ENCODE assay signal across 20 cellular contexts in the genomic region with DNA sequence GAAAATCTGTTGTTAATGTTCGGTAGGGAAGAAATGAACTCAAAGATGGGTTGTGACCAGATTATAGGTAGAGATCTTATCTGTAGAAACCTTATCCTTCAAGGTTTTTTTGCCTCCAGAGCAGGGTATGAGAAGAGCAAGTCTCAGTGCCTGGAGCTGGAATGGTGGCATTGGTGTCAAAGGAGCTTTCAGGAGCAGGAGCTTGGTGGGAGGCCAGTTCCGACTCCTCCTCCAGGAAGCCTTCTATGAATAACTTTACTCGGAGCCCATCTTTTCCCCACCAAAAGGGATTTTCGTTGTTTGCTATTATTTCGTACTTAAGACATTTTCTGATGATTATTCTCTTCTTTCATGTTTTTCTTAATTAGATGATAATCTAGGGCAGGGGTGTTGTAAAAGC.
"Had no signal": no experiment of that assay in that cellular context is flagged by ENCODE, and none has a peak within 500 bp of the region (broad histone marks: within the 10 kb centered on the region; RNA-seq: fewer than 3 reads in every experiment).

No MANE protein-coding gene starts in this region.

- H3K27me3 Mint-ChIP-seq: activated CD4-positive, alpha-beta T cell treated with anti-CD3 and anti-CD28 coated beads for 36 hours; activated CD8-positive, alpha-beta T cell treated with anti-CD3 and anti-CD28 coated beads for 36 hours; activated naive CD8-positive, alpha-beta T cell treated with anti-CD3 and anti-CD28 coated beads for 36 hours; activated T-helper 17 cell treated with anti-CD3 and anti-CD28 coated beads, Interleukin-2, amount 50 U/mL, for 72 hours; naive B cell; stimulated activated naive CD8-positive, alpha-beta T cell treated with anti-CD3 and anti-CD28 coated beads, Interleukin-15, Interleukin-2, amounts not matched to agents 100 ng/mL and 50 ng/mL, for 24 hours; T-cell had no signal

- H3K27ac ChIP-seq: left lung, neutrophil, SK-N-MC, upper lobe of left lung had no signal

- H3K27me3 ChIP-seq: body of pancreas, gastroesophageal sphincter, heart left ventricle, left lung, neutrophil, upper lobe of left lung had no signal

- H3K27ac Mint-ChIP-seq: activated CD4-positive, alpha-beta T cell treated with anti-CD3 and anti-CD28 coated beads for 36 hours; activated CD8-positive, alpha-beta T cell treated with anti-CD3 and anti-CD28 coated beads for 36 hours; activated naive CD8-positive, alpha-beta T cell treated with anti-CD3 and anti-CD28 coated beads for 36 hours; activated T-helper 17 cell treated with anti-CD3 and anti-CD28 coated beads, Interleukin-2, amount 50 U/mL, for 72 hours; stimulated activated naive CD8-positive, alpha-beta T cell treated with anti-CD3 and anti-CD28 coated beads, Interleukin-15, Interleukin-2, amounts not matched to agents 100 ng/mL and 50 ng/mL, for 24 hours; T-cell; WTC11 had no signal

- DNase-seq: activated CD4-positive, alpha-beta T cell treated with anti-CD3 and anti-CD28 coated beads for 36 hours; activated CD8-positive, alpha-beta T cell treated with anti-CD3 and anti-CD28 coated beads for 36 hours; activated naive CD4-positive, alpha-beta T cell; activated naive CD8-positive, alpha-beta T cell treated with anti-CD3 and anti-CD28 coated beads for 36 hours; activated T-cell treated with anti-CD3 and anti-CD28 coated beads, Interleukin-2, amount 50 U/mL, for 1 hour; caudate nucleus; effector CD4-positive, alpha-beta T cell; heart left ventricle; left lung; naive B cell; stimulated activated CD4-positive, alpha-beta T cell treated with anti-CD3 and anti-CD28 coated beads, Interleukin-2, amount 100 ng/mL, for 24 hours; T-cell; upper lobe of left lung had no signal

- ATAC-seq: activated CD4-positive, alpha-beta T cell treated with anti-CD3 and anti-CD28 coated beads for 36 hours; activated CD8-positive, alpha-beta T cell treated with anti-CD3 and anti-CD28 coated beads for 36 hours; T-cell; WTC11 had no signal

- H3K4me3 Mint-ChIP-seq: activated CD4-positive, alpha-beta T cell treated with anti-CD3 and anti-CD28 coated beads for 36 hours; activated CD8-positive, alpha-beta T cell treated with anti-CD3 and anti-CD28 coated beads for 36 hours; activated naive CD8-positive, alpha-beta T cell treated with anti-CD3 and anti-CD28 coated beads for 36 hours; activated T-helper 17 cell treated with anti-CD3 and anti-CD28 coated beads, Interleukin-2, amount 50 U/mL, for 72 hours; naive B cell; stimulated activated naive CD8-positive, alpha-beta T cell treated with anti-CD3 and anti-CD28 coated beads, Interleukin-15, Interleukin-2, amounts not matched to agents 100 ng/mL and 50 ng/mL, for 24 hours; T-cell; WTC11 had no signal

- H3K4me1 Mint-ChIP-seq: activated CD4-positive, alpha-beta T cell treated with anti-CD3 and anti-CD28 coated beads for 36 hours; activated naive CD8-positive, alpha-beta T cell treated with anti-CD3 and anti-CD28 coated beads for 36 hours; activated T-helper 17 cell treated with anti-CD3 and anti-CD28 coated beads, Interleukin-2, amount 50 U/mL, for 72 hours; naive B cell; T-cell had no signal

- H3K4me3 ChIP-seq: body of pancreas, gastroesophageal sphincter, heart left ventricle, left lung, SK-N-MC, upper lobe of left lung had no signal

- H3K9me3 Mint-ChIP-seq: activated CD8-positive, alpha-beta T cell treated with anti-CD3 and anti-CD28 coated beads for 36 hours; activated T-helper 17 cell treated with anti-CD3 and anti-CD28 coated beads, Interleukin-2, amount 50 U/mL, for 72 hours; stimulated activated naive CD8-positive, alpha-beta T cell treated with anti-CD3 and anti-CD28 coated beads, Interleukin-15, Interleukin-2, amounts not matched to agents 100 ng/mL and 50 ng/mL, for 24 hours had no signal

- H3K9me3 ChIP-seq: body of pancreas, gastroesophageal sphincter, left lung, neutrophil, upper lobe of left lung had no signal
